28 cellular contexts compared by ENCODE assay signal in the genomic region with DNA sequence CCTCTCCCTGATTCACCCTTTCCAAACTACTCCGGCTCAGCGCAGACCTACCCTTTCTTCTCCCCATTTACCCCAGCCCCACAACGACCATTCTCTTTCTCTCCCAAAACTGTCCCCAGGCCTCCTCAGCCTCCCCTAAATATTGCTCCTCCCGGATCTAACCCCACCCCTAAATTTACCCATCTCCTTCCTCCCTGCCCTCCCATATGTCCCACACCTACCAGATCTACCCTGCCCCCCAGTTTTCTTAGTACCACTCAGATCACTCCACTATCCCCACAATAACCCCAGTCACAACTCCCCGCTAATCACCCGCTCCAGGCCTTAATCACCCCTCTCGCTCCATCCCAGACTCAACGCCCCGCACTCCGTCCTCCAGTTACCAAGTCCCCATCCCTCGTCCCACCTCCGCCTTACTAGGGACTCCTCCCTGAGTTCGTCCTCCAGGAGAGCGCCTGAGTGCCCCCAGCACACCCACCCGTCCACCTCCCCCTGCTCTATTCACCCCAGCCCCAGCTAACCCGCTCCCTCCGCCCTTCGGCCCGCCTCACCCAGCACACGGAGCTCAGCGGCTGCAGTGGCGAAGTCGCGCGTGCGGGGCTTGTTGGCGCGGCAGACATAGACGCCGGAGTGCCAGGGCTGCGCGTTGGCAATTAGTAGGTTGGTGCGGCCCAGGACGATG. TPM values are rescaled to one million over a fixed set of nuclear protein-coding genes. Genes with fewer than 3 reads are reported as not detected.
DNase-seq lines count a peak whose midpoint lies in the region; ATAC-seq and TF ChIP-seq lines count a peak whose summit lies in the region.
"Had no signal": no experiment of that assay in that cellular context is flagged by ENCODE, and none has a peak within 500 bp of the region (broad histone marks: within the 10 kb centered on the region; RNA-seq: fewer than 3 reads in every experiment).

No MANE protein-coding gene starts in this region.

- H3K27ac ChIP-seq in trophoblast cell (ENCODE audit: low read depth, low read length) = no peak overlapping the region
- H3K27ac ChIP-seq: adrenal gland, BLaER1, breast epithelium, parathyroid adenoma, SJSA1, spleen, tibial artery had no signal

- H3K4me3 ChIP-seq in iPS-18c (ENCODE audit: insufficient read depth, low read depth, low read length) = peak overlapping the region; percentile 38
- H3K4me3 ChIP-seq in trophoblast cell (ENCODE audit: low read depth, low read length) = no peak overlapping the region
- H3K4me3 ChIP-seq: adrenal gland, BLaER1, SJSA1, tibial artery had no signal

- POLR2A ChIA-PET in WTC11 (lab: Charles Lee) = interaction anchor here (0.6 kb wide), 1 partner anchor 25 kb away, joined by 3 read pairs; no protein-coding TSS in a partner anchor

- H3K79me1 ChIP-seq in trophoblast cell (ENCODE audit: low read length) = no peaks in the 10 kb centered on the region

- ATAC-seq in Right ventricle myocardium inferior (no peak), left cardiac atrium (no peak), WTC11 (no peak; the same call in none of the 2 replicates), HG02610 (IDR thresholded peaks at IDR 0.05; ENCODE audit: unreplicated experiment) (no peak)
- ATAC-seq: left colon; naive thymus-derived CD4-positive, alpha-beta T cell; right cardiac atrium had no signal

- no CpG with 5 or more reads among the region's 34 CpGs for WGBS in trophoblast cell (ENCODE audit: extremely low coverage, insufficient coverage, insufficient read length)

- H3K18ac ChIP-seq in trophoblast cell (ENCODE audit: low read length) = no peak overlapping the region

- peak overlapping the region; percentile 59 for H3K4me3 Mint-ChIP-seq in WTC11
- H3K4me3 Mint-ChIP-seq: T-helper 1 cell treated with Interleukin-12 subunit alpha and Interleukin-12 subunit beta and Interleukin-4 antibody, amounts not matched to agents 30 μg/mL and 1 μg/mL, for 36 hours had no signal

- H3K79me2 ChIP-seq in trophoblast cell (ENCODE audit: control insufficient read depth, insufficient read depth, low read length, poor library complexity) = no peaks in the 10 kb centered on the region
- H3K79me2 ChIP-seq: parathyroid adenoma had no signal

- no peak overlapping the region for H3K27ac Mint-ChIP-seq in WTC11
- H3K27ac Mint-ChIP-seq: naive thymus-derived CD4-positive, alpha-beta T cell; T-helper 1 cell treated with Interleukin-12 subunit alpha and Interleukin-12 subunit beta and Interleukin-4 antibody, amounts not matched to agents 30 μg/mL and 1 μg/mL, for 36 hours had no signal

- no peak overlapping the region for H2BK5ac ChIP-seq in trophoblast cell (ENCODE audit: low read depth, low read length, poor library complexity)

- peaks cover 43% of the 10 kb centered on the region for H3K27me3 Mint-ChIP-seq in WTC11 (ENCODE audit: low read depth)

- H3K27me3 ChIP-seq in trophoblast cell (ENCODE audit: insufficient read depth, low read length) = peaks cover 27% of the 10 kb centered on the region
- H3K27me3 ChIP-seq: adrenal gland, SJSA1 had no signal

- intact Hi-C loops in Right ventricle myocardium inferior (cut with DNase I) = no loop called here
- intact Hi-C loops in left cardiac atrium (cut with DNase I) = no loop called here

- H3K14ac ChIP-seq in trophoblast cell (ENCODE audit: low read length) = no peak overlapping the region

- peaks cover 20% of the 10 kb centered on the region for H3K4me1 Mint-ChIP-seq in WTC11

- no peak overlapping the region for H2AK5ac ChIP-seq in trophoblast cell (ENCODE audit: low read length)

- no peak overlapping the region for H3K9ac ChIP-seq in trophoblast cell (ENCODE audit: low read length)
- H3K9ac ChIP-seq: BLaER1, parathyroid adenoma had no signal

- no peaks in the 10 kb centered on the region for H3K36me3 ChIP-seq in trophoblast cell (ENCODE audit: control insufficient read depth in 1 of 2, insufficient read depth in 2 of 2, low read length in 2 of 2)
- H3K36me3 ChIP-seq: adrenal gland, BLaER1, breast epithelium, SJSA1, spleen, tibial artery had no signal

- no peak overlapping the region for H2AFZ ChIP-seq in trophoblast cell (ENCODE audit: insufficient read depth, low read length, poor library complexity)
- H2AFZ ChIP-seq: parathyroid adenoma had no signal

- H3K4me1 ChIP-seq in trophoblast cell (ENCODE audit: control insufficient read depth in 1 of 2, insufficient read depth in 2 of 2, low read length in 2 of 2) = peaks cover 9% of the 10 kb centered on the region in 2 experiments
- H3K4me1 ChIP-seq: breast epithelium, parathyroid adenoma had no signal

- H4K91ac ChIP-seq in trophoblast cell (ENCODE audit: low read depth, low read length) = no peak overlapping the region

- CTCF ChIA-PET in WTC11 (lab: Charles Lee) = interaction anchor here (0.7 to 1.9 kb wide), 3 partner anchors 12 to 78 kb away, joined by 3 to 12 read pairs (median 10); no protein-coding TSS in a partner anchor

- H2BK12ac ChIP-seq in trophoblast cell (ENCODE audit: low read length) = no peak overlapping the region

- H3K4me2 ChIP-seq in trophoblast cell (ENCODE audit: low read length) = peak overlapping the region; percentile 15
- H3K4me2 ChIP-seq: BLaER1 had no signal

- H3K36me3 Mint-ChIP-seq in WTC11 = peaks cover 3% of the 10 kb centered on the region; the same call in 1 of the 2 replicates
- H3K36me3 Mint-ChIP-seq: naive thymus-derived CD4-positive, alpha-beta T cell had no signal

- H3K9me3 Mint-ChIP-seq in WTC11 = no peaks in the 10 kb centered on the region
- H3K9me3 Mint-ChIP-seq: activated T-cell treated with anti-CD3 and anti-CD28 coated beads, Interleukin-2, amount 50 U/mL, for 4 hours; naive thymus-derived CD4-positive, alpha-beta T cell; T-helper 1 cell treated with Interleukin-12 subunit alpha and Interleukin-12 subunit beta and Interleukin-4 antibody, amounts not matched to agents 30 μg/mL and 1 μg/mL, for 36 hours had no signal

- no peak for TF ChIP-seq CTCF in WTC11 (IDR thresholded peaks at IDR 0.05)

- H2BK120ac ChIP-seq in trophoblast cell (ENCODE audit: insufficient read depth, low read length, poor library complexity) = no peak overlapping the region

- no peak overlapping the region for H4K12ac ChIP-seq in trophoblast cell (ENCODE audit: low read depth, low read length)

- no peak overlapping the region for H3K23ac ChIP-seq in trophoblast cell (ENCODE audit: low read length)

- no peak overlapping the region for H4K8ac ChIP-seq in trophoblast cell (ENCODE audit: low read depth, low read length)

- DNase-seq in Right ventricle myocardium inferior (ENCODE audit: missing footprints) = peak; percentile 31
- DNase-seq in left cardiac atrium = no peak
- DNase-seq in WTC11 (ENCODE audit: low spot score) = no peak
- DNase-seq in trophoblast cell = no peak
- DNase-seq in T-helper 1 cell = no peak
- no peak for DNase-seq in NCI-H2171 (lab: John Stamatoyannopoulos, UW)
- DNase-seq: ACHN; activated naive CD4-positive, alpha-beta T cell treated with Interleukin-2 at 50 U/mL for 16 hours; activated T-cell treated with anti-CD3 and anti-CD28 coated beads, Interleukin-2, amount 50 U/mL, for 4 hours; adrenal gland; left colon; naive thymus-derived CD4-positive, alpha-beta T cell; NCI-H1417; NCI-H524 treated with DMSO at 0.1 percent for 48 hours; right cardiac atrium; spleen; stimulated activated CD4-positive, alpha-beta T cell treated with anti-CD3 and anti-CD28 coated beads, Interleukin-4, amount 100 ng/mL, for 1 hour; stimulated activated naive CD4-positive, alpha-beta T cell; tibial artery had no signal

- H3K4ac ChIP-seq in trophoblast cell (ENCODE audit: low read depth, low read length) = no peak overlapping the region

- H3K9me3 ChIP-seq in iPS-18c (ENCODE audit: control insufficient read depth, insufficient read depth, low read length) (no peaks in the 10 kb centered on the region), trophoblast cell (ENCODE audit: insufficient read depth, low read depth, low read length) (peaks cover 7% of the 10 kb centered on the region)
- H3K9me3 ChIP-seq: adrenal gland, BLaER1, breast epithelium, SJSA1, spleen, tibial artery had no signal

TF ChIP-seq in WTC11, 78 proteins besides CTCF, POLR2A, EP300 and RAD21 (continues in another document):
- TF ChIP-seq ELF4 (CRISPR knock-in tag; IDR thresholded peaks at IDR 0.05; ENCODE audit: low read depth) = no peak
- TF ChIP-seq, protein P1, sequence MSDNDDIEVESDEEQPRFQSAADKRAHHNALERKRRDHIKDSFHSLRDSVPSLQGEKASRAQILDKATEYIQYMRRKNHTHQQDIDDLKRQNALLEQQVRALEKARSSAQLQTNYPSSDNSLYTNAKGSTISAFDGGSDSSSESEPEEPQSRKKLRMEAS (CRISPR knock-in tag; IDR thresholded peaks at IDR 0.05) = peak; percentile 61; the same call in 1 of the 2 replicates

RNA-seq across cellular contexts. Expression of a gene that starts 18.6 kb away (rescaled TPM):
- total RNA-seq in Right ventricle myocardium inferior (0.43 TPM), left cardiac atrium (under 1 TPM in 1 of 2 donors, not detected in 1; 0.09 TPM), WTC11 (2021) (49.2 to 53.5 TPM (median 53.5 TPM) in 3 replicates)
- 144 and 157 TPM in 2 replicates for polyA plus RNA-seq in trophoblast cell (2013)
- total RNA-seq: M059J; mesenteric fat pad; naive thymus-derived CD4-positive, alpha-beta T cell; SJSA1 had no signal
- polyA plus RNA-seq: naive thymus-derived CD4-positive, alpha-beta T cell had no signal

RNA-seq across cellular contexts. Expression of a gene that starts 26.3 kb away (rescaled TPM):
- total RNA-seq in Right ventricle myocardium inferior (3.7 TPM), left cardiac atrium (1 to 10 TPM; 1.6 to 6.9 TPM), WTC11 (2021) (14.5 to 15.6 TPM (median 15.3 TPM) in 3 replicates)
- 2.7 and 2.9 TPM in 2 replicates for polyA plus RNA-seq in trophoblast cell (2013)

Comparison
In these comparisons a context has a peak if more than half of its experiments do, and no peak if none do; other contexts are left out.
1. RNA of a gene that starts 18.6 kb away (total RNA-seq): 49.2 to 53.5 TPM in WTC11; 0.43 TPM in Right ventricle myocardium inferior (single experiment) and 0.09 TPM in left cardiac atrium; every median in the first group is over 10 times any median in the second.